Comparison of ENCODE assay signal across 22 cellular contexts in genomic region chr7:43332193-43332796, GRCh38.
A peak's percentile ranks its signal among the peaks of the same experiment; 100 is the strongest.
DNase-seq lines count a peak whose midpoint lies in the region; ATAC-seq, FAIRE-seq and TF ChIP-seq lines count a peak whose summit lies in the region.
"Had no signal": no experiment of that assay in that cellular context is flagged by ENCODE, and none has a peak within 500 bp of the region (broad histone marks: within the 10 kb centered on the region; RNA-seq: fewer than 3 reads in every experiment).

No MANE protein-coding gene starts in this region.

- H3K23ac ChIP-seq in neuronal stem cell (ENCODE audit: low read depth, low read length, poor library complexity), result no peak overlapping the region

- TF ChIP-seq POLR2A in spleen (IDR thresholded peaks at IDR 0.05), result no peak

- H2BK120ac ChIP-seq in neuronal stem cell (ENCODE audit: low read depth, low read length), result no peak overlapping the region

- H2BK15ac ChIP-seq in neuronal stem cell (ENCODE audit: low read length), result no peak overlapping the region

- H3K36me3 ChIP-seq in WERI-Rb-1 (no peaks in the 10 kb centered on the region), bronchial epithelial cell (ENCODE audit: control insufficient read depth, insufficient read depth, low read length) (no peaks in the 10 kb centered on the region), neuronal stem cell (replicated peaks in 1 of 2; ENCODE audit: control insufficient read depth in 2 of 2, insufficient read depth in 2 of 2, low read length in 2 of 2) (no peaks in the 10 kb centered on the region), spleen (no peaks in the 10 kb centered on the region)

- no peak overlapping the region for H2AK5ac ChIP-seq in neuronal stem cell (ENCODE audit: low read depth, low read length)

- intact Hi-C loops in spleen (cut with DNase I; ENCODE audit: low total_unique reads), result no loop called here

- H3K27me3 ChIP-seq in WERI-Rb-1 (ENCODE audit: insufficient read depth, low read depth, severe bottlenecking) (no peaks in the 10 kb centered on the region), bronchial epithelial cell (ENCODE audit: control insufficient read depth, insufficient read depth, low read length) (no peaks in the 10 kb centered on the region), neuronal stem cell (ENCODE audit: control insufficient read depth in 3 of 3, insufficient read depth in 3 of 3, low read depth in 1 of 3, low read length in 3 of 3) (no peaks in the 10 kb centered on the region), spleen (replicated peaks in 1 of 7) (no peaks in the 10 kb centered on the region)
- H3K27me3 ChIP-seq: BLaER1 treated with 17β-estradiol and CSF1 and Interleukin-3, amounts not matched to agents 10 nM and 100 nM had no signal

- H3K4me3 ChIP-seq in WERI-Rb-1 (ENCODE audit: low read depth, low read length), result no peak overlapping the region
- H3K4me3 ChIP-seq in bronchial epithelial cell (ENCODE audit: low read depth, low read length), result no peak overlapping the region
- no peak overlapping the region for H3K4me3 ChIP-seq in neuronal stem cell (ENCODE audit: low read length in 2 of 2)
- no peak overlapping the region for H3K4me3 ChIP-seq in spleen
- H3K4me3 ChIP-seq: BLaER1 treated with 17β-estradiol and CSF1 and Interleukin-3, amounts not matched to agents 10 nM and 100 nM; GM12878 had no signal

- FAIRE-seq in bronchial epithelial cell (lab: Jason Lieb, UNC), result peak; percentile 60
- FAIRE-seq: A204.1, D721Med, GM12878, GM12892, GM18507 had no signal

- H3K4ac ChIP-seq in neuronal stem cell (ENCODE audit: low read length), result no peak overlapping the region

- no peaks in the 10 kb centered on the region for H3K79me1 ChIP-seq in neuronal stem cell (ENCODE audit: low read depth, low read length)

- H3K4me2 ChIP-seq in neuronal stem cell (ENCODE audit: insufficient read depth, low read length, poor library complexity, severe bottlenecking), result no peak overlapping the region
- H3K4me2 ChIP-seq: BLaER1 treated with 17β-estradiol and CSF1 and Interleukin-3, amounts not matched to agents 10 nM and 100 nM had no signal

- no peak overlapping the region for H2BK5ac ChIP-seq in neuronal stem cell (ENCODE audit: low read length)

- no peak overlapping the region for H4K91ac ChIP-seq in neuronal stem cell (ENCODE audit: low read depth, low read length, poor library complexity)

- WGBS in neuronal stem cell (ENCODE audit: extremely low coverage in 2 of 2, insufficient read length in 2 of 2, insufficient replicate concordance in 1 of 2), 2 donors, result no CpG with 5 or more reads among the region's 8 CpGs
- WGBS in spleen, 5 donors, result 82 to 88% (median 87%) methylated on average over 7 to 8 of the region's 8 CpGs

- H3K9me3 ChIP-seq in WERI-Rb-1 (ENCODE audit: severe bottlenecking) (no peaks in the 10 kb centered on the region), neuronal stem cell (replicated peaks in 1 of 2; ENCODE audit: control insufficient read depth in 2 of 2, insufficient read depth in 1 of 2, low read depth in 1 of 2, low read length in 2 of 2) (no peaks in the 10 kb centered on the region), spleen (no peaks in the 10 kb centered on the region)
- H3K9me3 ChIP-seq: BLaER1 treated with 17β-estradiol and CSF1 and Interleukin-3, amounts not matched to agents 10 nM and 100 nM had no signal

- H4K8ac ChIP-seq in neuronal stem cell (ENCODE audit: low read depth, low read length), result no peak overlapping the region

- H3K27ac ChIP-seq in WERI-Rb-1 (no peak overlapping the region), neuronal stem cell (replicated peaks; ENCODE audit: low read length) (no peak overlapping the region), spleen (no peak overlapping the region)
- H3K27ac ChIP-seq: BLaER1 treated with 17β-estradiol and CSF1 and Interleukin-3, amounts not matched to agents 10 nM and 100 nM; C4-2B had no signal

- H3K18ac ChIP-seq in neuronal stem cell (ENCODE audit: low read length), result no peak overlapping the region

- peaks cover 0 to 2% of the 10 kb centered on the region in 2 donors for H3K4me1 ChIP-seq in neuronal stem cell (ENCODE audit: control insufficient read depth in 2 of 2, insufficient read depth in 1 of 2, low read depth in 1 of 2, low read length in 2 of 2)
- no peaks in the 10 kb centered on the region for H3K4me1 ChIP-seq in spleen
- H3K4me1 ChIP-seq: BLaER1 treated with 17β-estradiol and CSF1 and Interleukin-3, amounts not matched to agents 10 nM and 100 nM had no signal

- H3K14ac ChIP-seq in neuronal stem cell (ENCODE audit: low read length), result no peak overlapping the region

- H2BK12ac ChIP-seq in neuronal stem cell (ENCODE audit: low read length), result no peak overlapping the region

- H2AFZ ChIP-seq in neuronal stem cell (ENCODE audit: low read length), result no peak overlapping the region

- DNase-seq in WERI-Rb-1 (peak; percentile 51), bronchial epithelial cell (ENCODE audit: low read depth) (no peak), myocyte (ENCODE audit: low read depth) (peak; percentile 38), neuronal stem cell (ENCODE audit: low spot score) (no peak), spleen (no peak)
- DNase-seq: 8988T; ACHN; Caco-2; Calu3; CD4-positive, alpha-beta T cell; CD8-positive, alpha-beta T cell; DMS79 treated with DMSO at 0.1 percent for 48 hours; GDM1 had no signal

- no peak for TF ChIP-seq CTCF in WERI-Rb-1 (IDR thresholded peaks at IDR 0.05; ENCODE audit: low read depth, low read length)
- TF ChIP-seq CTCF in bronchial epithelial cell (IDR thresholded peaks at IDR 0.05; ENCODE audit: insufficient read depth, low read length, severe bottlenecking), result no peak
- no peak for TF ChIP-seq CTCF in spleen (IDR thresholded peaks at IDR 0.05 in 8 of 11, conservative IDR thresholded peaks at IDR 0.05 in 3 of 11)

- H3K9ac ChIP-seq in neuronal stem cell (ENCODE audit: low read depth, low read length, poor library complexity), result no peak overlapping the region
- H3K9ac ChIP-seq: BLaER1 treated with 17β-estradiol and CSF1 and Interleukin-3, amounts not matched to agents 10 nM and 100 nM had no signal

- ATAC-seq in GM18858 (IDR thresholded peaks at IDR 0.05; ENCODE audit: unreplicated experiment), result no peak
- no peak for ATAC-seq in GM19035 (IDR thresholded peaks at IDR 0.05; ENCODE audit: unreplicated experiment)
- ATAC-seq: CD8-positive, alpha-beta T cell; GM12878 had no signal

Comparison
In these comparisons a context has a peak if more than half of its experiments do, and no peak if none do; other contexts are left out.
1. DNase-seq: peak in WERI-Rb-1 (single experiment) and myocyte (single experiment); none in bronchial epithelial cell (single experiment), neuronal stem cell (single experiment) and spleen (single experiment).